Comparison of ENCODE assay signal across 8 cellular contexts in genomic region chr5:138438724-138439536, GRCh38. TPM values are rescaled to one million over a fixed set of nuclear protein-coding genes. Genes with fewer than 3 reads are reported as not detected.
A peak's percentile ranks its signal among the peaks of the same experiment; 100 is the strongest.
DNase-seq lines count a peak whose midpoint lies in the region; ATAC-seq, FAIRE-seq and TF ChIP-seq lines count a peak whose summit lies in the region.

Gene REEP2, plus strand, starts transcription at chr5:138439057. Its CDS starts 152 bp downstream, at chr5:138439209.

- peak within 1 kb of the TSS; percentile 99 for H3K4me2 ChIP-seq in DND-41 (ENCODE audit: insufficient read depth, low read length)

- H2AFZ ChIP-seq in DND-41 (ENCODE audit: low read depth, low read length) = peak within 1 kb of the TSS; percentile 93

- FAIRE-seq in H54 (lab: Jason Lieb, UNC) = no peak

- TF ChIP-seq POLR2A in H54 (IDR thresholded peaks at IDR 0.05; ENCODE audit: low read depth, low read length) = peak; percentile 23; the same call in 1 of the 2 replicates

- H3K4me1 ChIP-seq in DND-41 (ENCODE audit: insufficient read depth, low read length) (peaks cover 28% of the 10 kb centered on the region), colonic mucosa (no peaks in the 10 kb centered on the region)

- no peak for TF ChIP-seq CTCF in DND-41 (IDR thresholded peaks at IDR 0.05; ENCODE audit: borderline replicate concordance, extremely low read depth, low read length, poor library complexity, severe bottlenecking)
- no peak for TF ChIP-seq CTCF in colonic mucosa (IDR thresholded peaks at IDR 0.05)

- H3K27me3 ChIP-seq in DND-41 (ENCODE audit: insufficient read depth, low read length, poor library complexity) = no peaks in the 10 kb centered on the region
- no peaks in the 10 kb centered on the region for H3K27me3 ChIP-seq in colonic mucosa

- peak; percentile 89 for ATAC-seq in DND-41 (ENCODE audit: insufficient read depth, low read depth)
- ATAC-seq in HG02884 (IDR thresholded peaks at IDR 0.05; ENCODE audit: unreplicated experiment) = no peak

- no peaks in the 10 kb centered on the region for H3K79me2 ChIP-seq in DND-41 (ENCODE audit: insufficient read depth, low read length)

- H3K4me3 ChIP-seq in DND-41 (ENCODE audit: low read depth in 1 of 2, low read length in 2 of 2) (peak within 1 kb of the TSS; percentile 28 to 79; a peak in 3 of 4 replicates), colonic mucosa (peak within 1 kb of the TSS; percentile 27)

- H3K9me3 ChIP-seq in DND-41 (ENCODE audit: insufficient read depth, low read length, severe bottlenecking) (no peaks in the 10 kb centered on the region), colonic mucosa (no peaks in the 10 kb centered on the region)

- intact Hi-C loops in colonic mucosa (cut with DNase I) = no loop called here

- peak within 1 kb of the TSS; percentile 52; the same call in 1 of the 2 replicates for H3K27ac ChIP-seq in DND-41 (ENCODE audit: low read length)
- no peak within 1 kb of the TSS for H3K27ac ChIP-seq in colonic mucosa

- peaks cover 23% of the 10 kb centered on the region for H3K36me3 ChIP-seq in DND-41 (ENCODE audit: insufficient read depth, low read length)
- H3K36me3 ChIP-seq in colonic mucosa = no peaks in the 10 kb centered on the region

- H3K9ac ChIP-seq in DND-41 (ENCODE audit: low read depth, low read length) = peak within 1 kb of the TSS; percentile 62
- H3K9ac ChIP-seq in colonic mucosa (ENCODE audit: low read depth in 2 of 2, low read length in 2 of 2) = peak within 1 kb of the TSS in 1 of 2 donors; percentile 43

- DNase-seq in DND-41 (peak; percentile 73), H54 (ENCODE audit: insufficient read length, low spot score) (peak; percentile 76), NCI-H1092 treated with DMSO at 0.1 percent for 48 hours (lab: John Stamatoyannopoulos, UW) (peak; percentile 57), colonic mucosa (no peak), left kidney (ENCODE audit: low read depth, low spot score) (peak; percentile 92)
- DNase-seq in activated CD4-positive, alpha-beta T cell treated with anti-CD3 and anti-CD28 coated beads for 24 hours (ENCODE audit: low read depth in 2 of 2) = peak; percentile 45 to 54
- DNase-seq in stimulated activated CD4-positive, alpha-beta T cell treated with anti-CD3 and anti-CD28 coated beads, Interleukin-4, amount 100 ng/mL, for 48 hours (ENCODE audit: low read depth in 2 of 2) = peak; percentile 67 to 69

- H4K20me1 ChIP-seq in DND-41 (ENCODE audit: insufficient read depth, low read length) = no peaks in the 10 kb centered on the region; the same call in 1 of the 2 replicates

RNA-seq across cellular contexts. Expression of gene REEP2, which starts in this region (rescaled TPM):
- 1 to 10 TPM in 1 of 2 donors, under 1 TPM in 1; 0.42 to 3.2 TPM for total RNA-seq in colonic mucosa
